38 cellular contexts compared by ENCODE assay signal in genomic region chrX:11703855-11704254, GRCh38. TPM values are rescaled to one million over a fixed set of nuclear protein-coding genes. Genes with fewer than 3 reads are reported as not detected.
"Had no signal": no experiment of that assay in that cellular context is flagged by ENCODE, and none has a peak within 500 bp of the region (broad histone marks: within the 10 kb centered on the region; RNA-seq: fewer than 3 reads in every experiment).

No MANE protein-coding gene starts in this region.

- DNase-seq: activated effector memory CD4-positive, alpha-beta T cell treated with anti-CD3 and anti-CD28 coated beads, Interleukin-2, amount 50 U/mL, for 16 hours; activated effector memory CD4-positive, alpha-beta T cell treated with Interleukin-2 at 50 U/mL for 16 hours; activated gamma-delta T cell; activated gamma-delta T cell treated with Interleukin-2 at 50 U/mL for 16 hours; activated naive CD4-positive, alpha-beta T cell; activated naive CD4-positive, alpha-beta T cell treated with anti-CD3 and anti-CD28 coated beads for 36 hours; activated naive CD4-positive, alpha-beta T cell treated with anti-CD3 and anti-CD28 coated beads, Interleukin-2, amount 10 ng/mL, durations not matched to agents 7 days and 5 days; activated naive CD4-positive, alpha-beta T cell treated with anti-CD3 and anti-CD28 coated beads, Interleukin-2, amount 50 U/mL, for 16 hours; activated naive CD4-positive, alpha-beta T cell treated with Interleukin-2 at 50 U/mL for 16 hours; activated naive CD8-positive, alpha-beta T cell treated with anti-CD3 and anti-CD28 coated beads for 36 hours; activated naive CD8-positive, alpha-beta T cell treated with anti-CD3 and anti-CD28 coated beads, Interleukin-2, amount 10 ng/mL, durations not matched to agents 7 days and 5 days; activated naive CD8-positive, alpha-beta T cell treated with anti-CD3 and anti-CD28 coated beads, Interleukin-2, amount 50 U/mL, for 24 hours; activated T-cell treated with anti-CD3 and anti-CD28 coated beads for 4 hours; activated T-cell treated with anti-CD3 and anti-CD28 coated beads, Interleukin-2, amount 50 U/mL, for 1 hour; activated T-cell treated with anti-CD3 and anti-CD28 coated beads, Interleukin-2, amount 50 U/mL, for 24 hours; activated T-cell treated with anti-CD3 and anti-CD28 coated beads, Interleukin-2, amount 50 U/mL, for 4 hours; activated T-cell treated with anti-CD3 and anti-CD28 coated beads, Interleukin-2, amount 50 U/mL, for 48 hours; activated T-cell treated with anti-CD3 and anti-CD28 coated beads, Interleukin-2, amount 50 U/mL, for 72 hours; adrenal gland; amniotic stem cell; amygdala; anterior cingulate cortex; body of pancreas; brain microvascular endothelial cell; caudate nucleus; central memory CD4-positive, alpha-beta T cell; cerebellar nuclear complex had no signal

- H3K36me3 ChIP-seq: adrenal gland, ascending aorta, brain microvascular endothelial cell, breast epithelium, cardiac muscle cell had no signal

- H3K9me3 ChIP-seq: adrenal gland, ascending aorta, body of pancreas, breast epithelium had no signal

- H3K4me3 ChIP-seq: adrenal gland, ascending aorta, body of pancreas, breast epithelium, cardiac muscle cell had no signal

- H3K4me1 ChIP-seq: adrenal gland, ascending aorta, body of pancreas, breast epithelium had no signal

- H3K27me3 ChIP-seq: ascending aorta, body of pancreas, brain microvascular endothelial cell, cardiac muscle cell had no signal

- H3K36me3 Mint-ChIP-seq: activated naive CD4-positive, alpha-beta T cell treated with anti-CD3 and anti-CD28 coated beads, Interleukin-2, amount 10 ng/mL, durations not matched to agents 7 days and 5 days; activated naive CD4-positive, alpha-beta T cell treated with anti-CD3 and anti-CD28 coated beads, Interleukin-2, amount 50 U/mL, for 24 hours; activated naive CD4-positive, alpha-beta T cell treated with anti-CD3 and anti-CD28 coated beads, Interleukin-2, amount 50 U/mL, for 72 hours; activated naive CD8-positive, alpha-beta T cell; activated naive CD8-positive, alpha-beta T cell treated with anti-CD3 and anti-CD28 coated beads for 36 hours; activated naive CD8-positive, alpha-beta T cell treated with anti-CD3 and anti-CD28 coated beads, Interleukin-2, amount 10 ng/mL, durations not matched to agents 7 days and 5 days; brain had no signal

- H3K4me1 Mint-ChIP-seq: activated naive CD4-positive, alpha-beta T cell treated with anti-CD3 and anti-CD28 coated beads, Interleukin-2, amount 10 ng/mL, durations not matched to agents 7 days and 5 days; activated naive CD4-positive, alpha-beta T cell treated with anti-CD3 and anti-CD28 coated beads, Interleukin-2, amount 50 U/mL, for 24 hours; activated naive CD8-positive, alpha-beta T cell treated with anti-CD3 and anti-CD28 coated beads for 36 hours; activated naive CD8-positive, alpha-beta T cell treated with anti-CD3 and anti-CD28 coated beads, Interleukin-2, amount 10 ng/mL, durations not matched to agents 7 days and 5 days; activated naive CD8-positive, alpha-beta T cell treated with anti-CD3 and anti-CD28 coated beads, Interleukin-2, amount 50 U/mL, for 24 hours; activated T-helper 17 cell treated with anti-CD3 and anti-CD28 coated beads, Interleukin-2, amount 50 U/mL, for 72 hours; brain; central memory CD8-positive, alpha-beta T cell had no signal

- H3K9me3 Mint-ChIP-seq: activated naive CD4-positive, alpha-beta T cell treated with anti-CD3 and anti-CD28 coated beads for 36 hours; activated naive CD4-positive, alpha-beta T cell treated with anti-CD3 and anti-CD28 coated beads, Interleukin-2, amount 10 ng/mL, durations not matched to agents 7 days and 5 days; activated naive CD4-positive, alpha-beta T cell treated with anti-CD3 and anti-CD28 coated beads, Interleukin-2, amount 50 U/mL, for 24 hours; activated naive CD4-positive, alpha-beta T cell treated with anti-CD3 and anti-CD28 coated beads, Interleukin-2, amount 50 U/mL, for 72 hours; activated naive CD8-positive, alpha-beta T cell treated with anti-CD3 and anti-CD28 coated beads for 36 hours; activated naive CD8-positive, alpha-beta T cell treated with anti-CD3 and anti-CD28 coated beads, Interleukin-2, amount 10 ng/mL, durations not matched to agents 7 days and 5 days; activated naive CD8-positive, alpha-beta T cell treated with anti-CD3 and anti-CD28 coated beads, Interleukin-2, amount 50 U/mL, for 24 hours; activated T-cell treated with anti-CD3 and anti-CD28 coated beads, Interleukin-2, amount 50 U/mL, for 24 hours; activated T-cell treated with anti-CD3 and anti-CD28 coated beads, Interleukin-2, amount 50 U/mL, for 4 hours; activated T-helper 1 cell treated with anti-CD3 and anti-CD28 coated beads, Interleukin-12 subunit alpha, Interleukin-12 subunit beta, Interleukin-2, Interleukin-4 antibody, amounts not matched to agents 30 ng/mL and 10 ng/mL and 1 ng/mL, durations not matched to agents 14 hours and 24 hours and 36 hours; activated T-helper 17 cell treated with anti-CD3 and anti-CD28 coated beads, Interleukin-2, amount 50 U/mL, for 72 hours; activated T-helper 2 cell treated with anti-CD3 and anti-CD28 coated beads, Interferon-gamma antibody, Interleukin-2, Interleukin-4, amounts not matched to agents 10 μg/mL and 5 μg/mL and 100 μg/mL, durations not matched to agents 14 hours and 24 hours and 36 hours; central memory CD8-positive, alpha-beta T cell had no signal

- H3K4me3 Mint-ChIP-seq: activated naive CD4-positive, alpha-beta T cell treated with anti-CD3 and anti-CD28 coated beads for 36 hours; activated naive CD4-positive, alpha-beta T cell treated with anti-CD3 and anti-CD28 coated beads, Interleukin-2, amount 10 ng/mL, durations not matched to agents 7 days and 5 days; activated naive CD4-positive, alpha-beta T cell treated with anti-CD3 and anti-CD28 coated beads, Interleukin-2, amount 50 U/mL, for 24 hours; activated naive CD8-positive, alpha-beta T cell; activated naive CD8-positive, alpha-beta T cell treated with anti-CD3 and anti-CD28 coated beads for 36 hours; activated naive CD8-positive, alpha-beta T cell treated with anti-CD3 and anti-CD28 coated beads, Interleukin-2, amount 10 ng/mL, durations not matched to agents 7 days and 5 days; activated naive CD8-positive, alpha-beta T cell treated with anti-CD3 and anti-CD28 coated beads, Interleukin-2, amount 50 U/mL, for 24 hours; activated T-cell treated with anti-CD3 and anti-CD28 coated beads, Interleukin-2, amount 50 U/mL, for 24 hours; activated T-cell treated with anti-CD3 and anti-CD28 coated beads, Interleukin-2, amount 50 U/mL, for 4 hours; activated T-cell treated with anti-CD3 and anti-CD28 coated beads, Interleukin-2, amount 50 U/mL, for 72 hours; activated T-helper 1 cell treated with anti-CD3 and anti-CD28 coated beads, Interleukin-12 subunit alpha, Interleukin-12 subunit beta, Interleukin-2, Interleukin-4 antibody, amounts not matched to agents 30 ng/mL and 10 ng/mL and 1 ng/mL, durations not matched to agents 14 hours and 24 hours and 36 hours; activated T-helper 17 cell treated with anti-CD3 and anti-CD28 coated beads, Interleukin-2, amount 50 U/mL, for 72 hours; brain; central memory CD8-positive, alpha-beta T cell had no signal

- ATAC-seq: activated naive CD4-positive, alpha-beta T cell treated with anti-CD3 and anti-CD28 coated beads, Interleukin-2, amount 50 U/mL, for 72 hours; activated naive CD8-positive, alpha-beta T cell treated with anti-CD3 and anti-CD28 coated beads, Interleukin-2, amount 50 U/mL, for 24 hours; activated T-cell treated with anti-CD3 and anti-CD28 coated beads, Interleukin-2, amount 50 U/mL, for 4 hours; activated T-cell treated with anti-CD3 and anti-CD28 coated beads, Interleukin-2, amount 50 U/mL, for 72 hours; activated T-helper 17 cell treated with anti-CD3 and anti-CD28 coated beads, Interleukin-2, amount 50 U/mL, for 72 hours; body of pancreas had no signal

- H3K27ac Mint-ChIP-seq: activated naive CD4-positive, alpha-beta T cell treated with anti-CD3 and anti-CD28 coated beads for 36 hours; activated naive CD4-positive, alpha-beta T cell treated with anti-CD3 and anti-CD28 coated beads, Interleukin-2, amount 10 ng/mL, durations not matched to agents 7 days and 5 days; activated naive CD4-positive, alpha-beta T cell treated with anti-CD3 and anti-CD28 coated beads, Interleukin-2, amount 50 U/mL, for 24 hours; activated naive CD4-positive, alpha-beta T cell treated with anti-CD3 and anti-CD28 coated beads, Interleukin-2, amount 50 U/mL, for 72 hours; activated naive CD8-positive, alpha-beta T cell; activated naive CD8-positive, alpha-beta T cell treated with anti-CD3 and anti-CD28 coated beads for 36 hours; activated naive CD8-positive, alpha-beta T cell treated with anti-CD3 and anti-CD28 coated beads, Interleukin-2, amount 10 ng/mL, durations not matched to agents 7 days and 5 days; activated naive CD8-positive, alpha-beta T cell treated with anti-CD3 and anti-CD28 coated beads, Interleukin-2, amount 50 U/mL, for 24 hours; activated T-cell treated with anti-CD3 and anti-CD28 coated beads, Interleukin-2, amount 50 U/mL, for 24 hours; activated T-cell treated with anti-CD3 and anti-CD28 coated beads, Interleukin-2, amount 50 U/mL, for 72 hours; activated T-helper 1 cell treated with anti-CD3 and anti-CD28 coated beads, Interleukin-12 subunit alpha, Interleukin-12 subunit beta, Interleukin-2, Interleukin-4 antibody, amounts not matched to agents 30 ng/mL and 10 ng/mL and 1 ng/mL, durations not matched to agents 14 hours and 24 hours and 36 hours; activated T-helper 17 cell treated with anti-CD3 and anti-CD28 coated beads, Interleukin-2, amount 50 U/mL, for 72 hours; activated T-helper 2 cell treated with anti-CD3 and anti-CD28 coated beads, Interferon-gamma antibody, Interleukin-2, Interleukin-4, amounts not matched to agents 10 μg/mL and 5 μg/mL and 100 μg/mL, durations not matched to agents 14 hours and 24 hours and 36 hours; brain had no signal

- H3K27me3 Mint-ChIP-seq: activated naive CD4-positive, alpha-beta T cell treated with anti-CD3 and anti-CD28 coated beads, Interleukin-2, amount 10 ng/mL, durations not matched to agents 7 days and 5 days; activated naive CD4-positive, alpha-beta T cell treated with anti-CD3 and anti-CD28 coated beads, Interleukin-2, amount 50 U/mL, for 24 hours; activated naive CD8-positive, alpha-beta T cell; activated naive CD8-positive, alpha-beta T cell treated with anti-CD3 and anti-CD28 coated beads for 36 hours; activated naive CD8-positive, alpha-beta T cell treated with anti-CD3 and anti-CD28 coated beads, Interleukin-2, amount 50 U/mL, for 24 hours; activated T-helper 17 cell treated with anti-CD3 and anti-CD28 coated beads, Interleukin-2, amount 50 U/mL, for 72 hours had no signal

- H3K27ac ChIP-seq: adrenal gland, ascending aorta, body of pancreas, brain microvascular endothelial cell, breast epithelium, cardiac muscle cell had no signal

RNA-seq across cellular contexts. Expression of gene ARHGAP6, which starts 38.1 kb away (rescaled TPM):
- total RNA-seq: activated naive CD4-positive, alpha-beta T cell treated with anti-CD3 and anti-CD28 coated beads for 36 hours; activated naive CD4-positive, alpha-beta T cell treated with anti-CD3 and anti-CD28 coated beads, Interleukin-2, amount 50 U/mL, for 72 hours; activated naive CD8-positive, alpha-beta T cell treated with anti-CD3 and anti-CD28 coated beads for 36 hours; activated naive CD8-positive, alpha-beta T cell treated with anti-CD3 and anti-CD28 coated beads, Interleukin-2, amount 10 ng/mL, durations not matched to agents 7 days and 5 days; activated T-cell treated with anti-CD3 and anti-CD28 coated beads, Interleukin-2, amount 50 U/mL, for 72 hours; activated T-helper 1 cell treated with anti-CD3 and anti-CD28 coated beads, Interleukin-12 subunit alpha, Interleukin-12 subunit beta, Interleukin-2, Interleukin-4 antibody, amounts not matched to agents 30 ng/mL and 10 ng/mL and 1 ng/mL, durations not matched to agents 14 hours and 24 hours and 36 hours; activated T-helper 17 cell treated with anti-CD3 and anti-CD28 coated beads, Interleukin-2, amount 50 U/mL, for 72 hours; activated T-helper 2 cell treated with anti-CD3 and anti-CD28 coated beads, Interferon-gamma antibody, Interleukin-2, Interleukin-4, amounts not matched to agents 10 μg/mL and 5 μg/mL and 100 μg/mL, durations not matched to agents 14 hours and 24 hours and 36 hours had no signal
